In genomic region chr3:124699033-124699432, GRCh38 we compare ENCODE assay signal across 32 cellular contexts.
"Had no signal": no experiment of that assay in that cellular context is flagged by ENCODE, and none has a peak within 500 bp of the region (broad histone marks: within the 10 kb centered on the region; RNA-seq: fewer than 3 reads in every experiment).

No MANE protein-coding gene starts in this region.

- H3K4me2 ChIP-seq: SK-N-SH had no signal

- H3K27ac Mint-ChIP-seq: activated CD8-positive, alpha-beta T cell treated with anti-CD3 and anti-CD28 coated beads for 36 hours; activated naive CD4-positive, alpha-beta T cell treated with anti-CD3 and anti-CD28 coated beads, Interleukin-2, amount 50 U/mL, for 24 hours; activated naive CD8-positive, alpha-beta T cell treated with anti-CD3 and anti-CD28 coated beads, Interleukin-2, amount 10 ng/mL, durations not matched to agents 7 days and 5 days; activated T-cell treated with anti-CD3 and anti-CD28 coated beads, Interleukin-2, amount 50 U/mL, for 72 hours; activated T-helper 17 cell treated with anti-CD3 and anti-CD28 coated beads, Interleukin-2, amount 50 U/mL, for 72 hours; brain had no signal

- DNase-seq: activated CD4-positive, alpha-beta T cell treated with anti-CD3 and anti-CD28 coated beads for 1 hour; activated CD4-positive, alpha-beta T cell treated with anti-CD3 and anti-CD28 coated beads for 48 hours; activated CD4-positive, alpha-beta T cell treated with anti-CD3 and anti-CD28 coated beads, Interleukin-2, amount 50 U/mL, for 4 hours; activated CD4-positive, CD25-positive, alpha-beta regulatory T cell; activated CD8-positive, alpha-beta T cell treated with anti-CD3 and anti-CD28 coated beads for 36 hours; activated effector memory CD4-positive, alpha-beta T cell treated with anti-CD3 and anti-CD28 coated beads, Interleukin-2, amount 50 U/mL, for 16 hours; activated naive CD4-positive, alpha-beta T cell; activated naive CD8-positive, alpha-beta T cell treated with anti-CD3 and anti-CD28 coated beads, Interleukin-2, amount 10 ng/mL, durations not matched to agents 7 days and 5 days; activated T-cell treated with anti-CD3 and anti-CD28 coated beads, Interleukin-2, amount 50 U/mL, for 1 hour; activated T-cell treated with anti-CD3 and anti-CD28 coated beads, Interleukin-2, amount 50 U/mL, for 72 hours; caudate nucleus; Kasumi-1; KG1; MM.1S; MV-4-11; NCI-H1092; NCI-H1436 treated with DMSO at 0.1 percent for 48 hours; NCI-H1694 treated with DMSO at 0.1 percent for 48 hours; NCI-H2029; NCI-H345; NCI-H524 treated with DMSO at 0.1 percent for 48 hours; SHP77; SK-N-SH; T-helper 1 cell; T1000; WERI-Rb-1 had no signal

- H3K27ac ChIP-seq: SJCRH30, WERI-Rb-1 had no signal

- H3K4me1 Mint-ChIP-seq: activated naive CD4-positive, alpha-beta T cell treated with anti-CD3 and anti-CD28 coated beads, Interleukin-2, amount 50 U/mL, for 24 hours; activated naive CD8-positive, alpha-beta T cell treated with anti-CD3 and anti-CD28 coated beads, Interleukin-2, amount 10 ng/mL, durations not matched to agents 7 days and 5 days; activated T-helper 17 cell treated with anti-CD3 and anti-CD28 coated beads, Interleukin-2, amount 50 U/mL, for 72 hours; brain had no signal

- ATAC-seq: activated CD8-positive, alpha-beta T cell treated with anti-CD3 and anti-CD28 coated beads for 36 hours; activated T-cell treated with anti-CD3 and anti-CD28 coated beads, Interleukin-2, amount 50 U/mL, for 72 hours; activated T-helper 17 cell treated with anti-CD3 and anti-CD28 coated beads, Interleukin-2, amount 50 U/mL, for 72 hours; Panc1 had no signal

- H3K9ac ChIP-seq: SK-N-SH had no signal

- H3K4me3 Mint-ChIP-seq: activated CD8-positive, alpha-beta T cell treated with anti-CD3 and anti-CD28 coated beads for 36 hours; activated naive CD4-positive, alpha-beta T cell treated with anti-CD3 and anti-CD28 coated beads, Interleukin-2, amount 50 U/mL, for 24 hours; activated naive CD8-positive, alpha-beta T cell treated with anti-CD3 and anti-CD28 coated beads, Interleukin-2, amount 10 ng/mL, durations not matched to agents 7 days and 5 days; activated T-cell treated with anti-CD3 and anti-CD28 coated beads, Interleukin-2, amount 50 U/mL, for 72 hours; activated T-helper 17 cell treated with anti-CD3 and anti-CD28 coated beads, Interleukin-2, amount 50 U/mL, for 72 hours; brain had no signal

- H3K27me3 ChIP-seq: SJCRH30 had no signal

- H3K9me3 Mint-ChIP-seq: activated CD8-positive, alpha-beta T cell treated with anti-CD3 and anti-CD28 coated beads for 36 hours; activated naive CD4-positive, alpha-beta T cell treated with anti-CD3 and anti-CD28 coated beads, Interleukin-2, amount 50 U/mL, for 24 hours; activated naive CD8-positive, alpha-beta T cell treated with anti-CD3 and anti-CD28 coated beads, Interleukin-2, amount 10 ng/mL, durations not matched to agents 7 days and 5 days; activated T-cell treated with anti-CD3 and anti-CD28 coated beads, Interleukin-2, amount 50 U/mL, for 72 hours; activated T-helper 17 cell treated with anti-CD3 and anti-CD28 coated beads, Interleukin-2, amount 50 U/mL, for 72 hours; brain had no signal

- H3K36me3 Mint-ChIP-seq: activated naive CD4-positive, alpha-beta T cell treated with anti-CD3 and anti-CD28 coated beads, Interleukin-2, amount 50 U/mL, for 24 hours; activated naive CD8-positive, alpha-beta T cell treated with anti-CD3 and anti-CD28 coated beads, Interleukin-2, amount 10 ng/mL, durations not matched to agents 7 days and 5 days had no signal

- H3K36me3 ChIP-seq: SJCRH30 had no signal

- FAIRE-seq: astrocyte had no signal

- H3K4me3 ChIP-seq: SJCRH30 had no signal

- H3K9me3 ChIP-seq: SJCRH30, SK-N-SH had no signal
